Comparison of ENCODE assay signal across 25 cellular contexts in genomic region chr11:19768815-19769214, GRCh38. TPM values are rescaled to one million over a fixed set of nuclear protein-coding genes. Genes with fewer than 3 reads are reported as not detected.
A peak's percentile ranks its signal among the peaks of the same experiment; 100 is the strongest.
DNase-seq lines count a peak whose midpoint lies in the region; ATAC-seq, FAIRE-seq and TF ChIP-seq lines count a peak whose summit lies in the region.
"Had no signal": no experiment of that assay in that cellular context is flagged by ENCODE, and none has a peak within 500 bp of the region (broad histone marks: within the 10 kb centered on the region; RNA-seq: fewer than 3 reads in every experiment).

No MANE protein-coding gene starts in this region.

- H3K36me3 ChIP-seq in endothelial cell of umbilical vein (ENCODE audit: control insufficient read depth in 2 of 2, extremely low read depth in 1 of 2, insufficient read depth in 2 of 2, low read length in 2 of 2) (no peaks in the 10 kb centered on the region), left lung (no peaks in the 10 kb centered on the region)
- H3K36me3 ChIP-seq: HAP-1 had no signal

- BruUV-seq in endothelial cell of umbilical vein (replicated peaks; lab: Mats Ljungman, UMichigan) = no TSS peak

- no peak overlapping the region for H3K9ac ChIP-seq in endothelial cell of umbilical vein (replicated peaks; ENCODE audit: extremely low read depth, insufficient read depth, low read length)
- H3K9ac ChIP-seq: GM23248 had no signal

- ATAC-seq in Right ventricle myocardium inferior (peak; percentile 40), left lung (peak; percentile 78), GM18861 (IDR thresholded peaks at IDR 0.05; ENCODE audit: unreplicated experiment) (no peak), HG03135 (IDR thresholded peaks at IDR 0.05; ENCODE audit: unreplicated experiment) (no peak)

- no peak overlapping the region for H2AFZ ChIP-seq in endothelial cell of umbilical vein (ENCODE audit: low read depth, low read length)
- H2AFZ ChIP-seq: GM23248 had no signal

- DNase-seq in Right ventricle myocardium inferior (ENCODE audit: missing footprints) (no peak), cardiac septum (ENCODE audit: low spot score) (no peak), endothelial cell of umbilical vein (ENCODE audit: low read depth, low spot score) (peak; percentile 50), left lung (peak in 1 of 2 donors; percentile 40), superior temporal gyrus (ENCODE audit: extremely low spot score) (peak; percentile 44), D341Med (ENCODE audit: low spot score) (no peak)
- DNase-seq: 8988T; AML-193; Calu3; CD8-positive, alpha-beta memory T cell; GM23248; Kasumi-1; MG63; NCI-H1417; NCI-H187 treated with DMSO at 0.1 percent for 48 hours; NCI-H345; NCI-H524 treated with DMSO at 0.1 percent for 48 hours; NCI-H82; SHP77 treated with DMSO at 0.1 percent for 48 hours had no signal

- H3K27me3 ChIP-seq in endothelial cell of umbilical vein (ENCODE audit: control insufficient read depth in 2 of 2, insufficient read depth in 2 of 2, low read length in 2 of 2) = no peaks in the 10 kb centered on the region
- no peaks in the 10 kb centered on the region for H3K27me3 ChIP-seq in left lung
- H3K27me3 ChIP-seq: MG63 had no signal

- H3K9me1 ChIP-seq in endothelial cell of umbilical vein (replicated peaks; ENCODE audit: control insufficient read depth, extremely low read depth, insufficient read depth, low read length) = no peaks in the 10 kb centered on the region

- POLR2A ChIA-PET in endothelial cell of umbilical vein (lab: Charles Lee) = no interaction called here

- dilution Hi-C loops in endothelial cell of umbilical vein (cut with MboI; ENCODE audit: extremely low pct_ligation_motif_present, low sequenced_read_pairs) = no loop called here

- no peak for TF ChIP-seq POLR2A in endothelial cell of umbilical vein (IDR thresholded peaks at IDR 0.05; ENCODE audit: low read depth, low read length)

- H3K4me3 ChIP-seq in endothelial cell of umbilical vein (replicated peaks in 1 of 3; ENCODE audit: insufficient read depth in 1 of 3, low read depth in 1 of 3, low read length in 3 of 3) (no peak overlapping the region), left lung (no peak overlapping the region)
- H3K4me3 ChIP-seq: GM23248, HAP-1, MG63 had no signal

- H3K27ac ChIP-seq in endothelial cell of umbilical vein (ENCODE audit: insufficient read depth, low read depth, low read length) = no peak overlapping the region
- peak overlapping the region; percentile 4 to 68 for H3K27ac ChIP-seq in left lung
- H3K27ac ChIP-seq: C4-2B, GM23248 had no signal

- peaks cover 78% of the 10 kb centered on the region for H3K79me2 ChIP-seq in endothelial cell of umbilical vein (ENCODE audit: control insufficient read depth, insufficient read depth, low read length)

- intact Hi-C loops in Right ventricle myocardium inferior (cut with DNase I) = loop anchor here (2.0 kb wide), 1 partner anchor 22 kb away; no protein-coding TSS in a partner anchor
- intact Hi-C loops in cardiac septum (cut with DNase I) = no loop called here
- intact Hi-C loops in endothelial cell of umbilical vein (cut with micrococcal nuclease) = no loop called here
- intact Hi-C loops in left lung (cut with DNase I) = no loop called here

- H3K9me3 ChIP-seq in endothelial cell of umbilical vein (replicated peaks; ENCODE audit: control insufficient read depth, insufficient read depth, low read length) = no peaks in the 10 kb centered on the region
- H3K9me3 ChIP-seq in left lung = no peaks in the 10 kb centered on the region
- H3K9me3 ChIP-seq: HAP-1, MG63 had no signal

- FAIRE-seq in endothelial cell of umbilical vein (lab: Jason Lieb, UNC) = no peak
- FAIRE-seq: G401.6, GM12892 had no signal

- H3K4me1 ChIP-seq in endothelial cell of umbilical vein (ENCODE audit: control insufficient read depth, extremely low read depth, insufficient read depth, low read length) = peaks cover 3% of the 10 kb centered on the region
- H3K4me1 ChIP-seq in left lung = peaks cover 11% of the 10 kb centered on the region in 2 donors
- H3K4me1 ChIP-seq: HAP-1 had no signal

- H4K20me1 ChIP-seq in endothelial cell of umbilical vein (replicated peaks; ENCODE audit: control insufficient read depth, extremely low read depth, insufficient read depth, low read length) = no peaks in the 10 kb centered on the region

- TF ChIP-seq CTCF in endothelial cell of umbilical vein (IDR thresholded peaks at IDR 0.05; ENCODE audit: extremely low read depth in 1 of 2, insufficient read depth in 1 of 2, low read depth in 1 of 2, low read length in 2 of 2) = no peak
- TF ChIP-seq CTCF in left lung (IDR thresholded peaks at IDR 0.05) = no peak

- CTCF ChIA-PET in endothelial cell of umbilical vein (lab: Charles Lee) = interaction anchor here (1.1 to 1.5 kb wide), 3 partner anchors 30 to 211 kb away, joined by 3 to 6 read pairs (median 4); no protein-coding TSS in a partner anchor

- no peak overlapping the region for H3K4me2 ChIP-seq in endothelial cell of umbilical vein (ENCODE audit: insufficient read depth, low read length)

TF ChIP-seq in endothelial cell of umbilical vein, 7 proteins besides CTCF, POLR2A, EP300 and RAD21:
- TF ChIP-seq POLR2AphosphoS5 (IDR thresholded peaks at IDR 0.05; ENCODE audit: insufficient read depth, low read depth, low read length) (no peak), MYC (IDR thresholded peaks at IDR 0.05; ENCODE audit: low read depth, low read length) (no peak), GATA2 (IDR thresholded peaks at IDR 0.05; ENCODE audit: insufficient read depth, insufficient read length, low read depth, low read length) (no peak), JUN (IDR thresholded peaks at IDR 0.05; ENCODE audit: borderline replicate concordance, insufficient read depth, insufficient read length, low read depth) (no peak)

RNA-seq across cellular contexts. Expression of gene NAV2, which starts 56.2 kb away (rescaled TPM):
- total RNA-seq in Right ventricle myocardium inferior (14.0 TPM), cardiac septum (50.8 TPM), endothelial cell of umbilical vein (45.8 and 68.0 TPM in 2 replicates), left lung (10 to 100 TPM; 42.9 to 59.9 TPM)
- polyA plus RNA-seq in endothelial cell of umbilical vein = 10.9 and 11.0 TPM in 2 replicates
- 10.3 and 10.4 TPM in 2 replicates for polyA plus RNA-seq in endothelial cell of umbilical vein (2011; cell fraction: cytosol; rRNA removed)
- 45.3 and 49.3 TPM in 2 replicates for polyA plus RNA-seq in endothelial cell of umbilical vein (2011; cell fraction: nucleus; rRNA removed)
- 22.2 and 26.4 TPM in 2 replicates for polyA plus RNA-seq in endothelial cell of umbilical vein (2012)
- polyA minus RNA-seq in endothelial cell of umbilical vein = 47.7 and 51.4 TPM in 2 replicates
- 5.6 TPM for polyA minus RNA-seq in endothelial cell of umbilical vein (2011; cell fraction: cytosol; rRNA and poly(A)+ RNA removed)
- 76.8 and 77.0 TPM in 2 replicates for polyA minus RNA-seq in endothelial cell of umbilical vein (2011; cell fraction: nucleus; rRNA and poly(A)+ RNA removed)

Comparison
In these comparisons a context has a peak if more than half of its experiments do, and no peak if none do; other contexts are left out.
1. ATAC-seq: peak in Right ventricle myocardium inferior (single experiment) and left lung (single experiment); none in GM18861 (single experiment) and HG03135 (single experiment).
2. DNase-seq: peak in endothelial cell of umbilical vein (single experiment) and superior temporal gyrus (single experiment); none in Right ventricle myocardium inferior (single experiment), cardiac septum (single experiment) and D341Med (single experiment).